In genomic region chr20:18255526-18255925, GRCh38 we compare ENCODE assay signal across 32 cellular contexts.
"Had no signal": no experiment of that assay in that cellular context is flagged by ENCODE, and none has a peak within 500 bp of the region (broad histone marks: within the 10 kb centered on the region; RNA-seq: fewer than 3 reads in every experiment).

No MANE protein-coding gene starts in this region.

- H3K9me3 ChIP-seq: adrenal gland, body of pancreas, breast epithelium had no signal

- H3K36me3 ChIP-seq: adrenal gland, brain microvascular endothelial cell, breast epithelium had no signal

- H3K27me3 ChIP-seq: adrenal gland, body of pancreas, brain microvascular endothelial cell, breast epithelium had no signal

- H3K4me3 ChIP-seq: adrenal gland, body of pancreas, breast epithelium had no signal

- ATAC-seq: activated CD8-positive, alpha-beta T cell treated with anti-CD3 and anti-CD28 coated beads for 36 hours; activated naive CD4-positive, alpha-beta T cell treated with anti-CD3 and anti-CD28 coated beads, Interleukin-2, amount 50 U/mL, for 72 hours; activated T-cell treated with anti-CD3 and anti-CD28 coated beads, Interleukin-2, amount 50 U/mL, for 4 hours; activated T-cell treated with anti-CD3 and anti-CD28 coated beads, Interleukin-2, amount 50 U/mL, for 72 hours; activated T-helper 17 cell treated with anti-CD3 and anti-CD28 coated beads, Interleukin-2, amount 50 U/mL, for 72 hours; body of pancreas; T-cell; T-helper 17 cell had no signal

- DNase-seq: activated B cell treated with CpG ODN at 0.5 μM for 24 hours; activated CD4-positive, alpha-beta memory T cell treated with anti-CD3 and anti-CD28 coated beads for 36 hours; activated CD4-positive, alpha-beta T cell treated with anti-CD3 and anti-CD28 coated beads for 4 hours; activated CD4-positive, alpha-beta T cell treated with anti-CD3 and anti-CD28 coated beads, Interleukin-2, amount 10 ng/mL, durations not matched to agents 24 days and 14 days; activated CD4-positive, alpha-beta T cell treated with anti-CD3 and anti-CD28 coated beads, Interleukin-2, amount 50 U/mL, for 1 hour; activated CD4-positive, alpha-beta T cell treated with anti-CD3 and anti-CD28 coated beads, Interleukin-2, amount 50 U/mL, for 4 hours; activated CD4-positive, CD25-positive, alpha-beta regulatory T cell treated with anti-CD3 and anti-CD28 coated beads, Interleukin-2, amount 50 U/mL, for 72 hours; activated CD8-positive, alpha-beta memory T cell treated with anti-CD3 and anti-CD28 coated beads, Interleukin-2, amount 50 U/mL, for 4 hours; activated CD8-positive, alpha-beta T cell treated with anti-CD3 and anti-CD28 coated beads for 36 hours; activated effector memory CD4-positive, alpha-beta T cell treated with anti-CD3 and anti-CD28 coated beads, Interleukin-2, amount 50 U/mL, for 16 hours; activated gamma-delta T cell treated with Interleukin-2 at 50 U/mL for 16 hours; activated naive CD4-positive, alpha-beta T cell; activated naive CD4-positive, alpha-beta T cell treated with anti-CD3 and anti-CD28 coated beads for 36 hours; activated naive CD4-positive, alpha-beta T cell treated with anti-CD3 and anti-CD28 coated beads, Interleukin-2, amount 50 U/mL, for 16 hours; activated naive CD8-positive, alpha-beta T cell treated with anti-CD3 and anti-CD28 coated beads for 36 hours; activated T-cell treated with anti-CD3 and anti-CD28 coated beads for 4 hours; activated T-cell treated with anti-CD3 and anti-CD28 coated beads, Interleukin-2, amount 50 U/mL, for 1 hour; activated T-cell treated with anti-CD3 and anti-CD28 coated beads, Interleukin-2, amount 50 U/mL, for 4 hours; activated T-cell treated with anti-CD3 and anti-CD28 coated beads, Interleukin-2, amount 50 U/mL, for 72 hours; adrenal gland; amniotic stem cell; aorta; body of pancreas; brain microvascular endothelial cell; central memory CD4-positive, alpha-beta T cell; T-cell; T-helper 17 cell; T-helper 9 cell had no signal

- H3K4me1 ChIP-seq: adrenal gland, body of pancreas, breast epithelium had no signal

- H3K27ac ChIP-seq: adrenal gland, body of pancreas, brain microvascular endothelial cell, breast epithelium, VCaP had no signal
